6 cellular contexts compared by ENCODE assay signal in the genomic region with DNA sequence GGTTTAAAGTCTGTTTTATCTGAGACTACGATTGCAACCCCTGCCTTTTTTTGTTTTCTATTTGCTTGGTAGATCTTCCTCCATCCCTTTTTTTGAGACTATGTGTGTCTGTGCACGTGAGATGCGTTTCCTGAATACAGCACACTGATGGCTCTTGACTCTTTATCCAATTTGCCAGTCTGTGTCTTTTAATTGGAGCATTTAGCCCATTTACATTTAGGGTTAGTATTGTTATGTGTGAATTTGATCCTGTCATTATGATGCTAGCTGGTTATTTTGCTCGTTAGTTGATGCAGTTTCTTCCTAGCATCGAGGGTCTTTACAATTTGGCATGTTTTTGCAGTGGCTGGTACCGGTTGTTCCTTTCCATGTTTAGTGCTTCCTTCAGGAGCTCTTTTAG. TPM values are rescaled to one million over a fixed set of nuclear protein-coding genes. Genes with fewer than 3 reads are reported as not detected.
"Had no signal": no experiment of that assay in that cellular context is flagged by ENCODE, and none has a peak within 500 bp of the region (broad histone marks: within the 10 kb centered on the region; RNA-seq: fewer than 3 reads in every experiment).

No MANE protein-coding gene starts in this region.

RNA-seq across cellular contexts. Expression of gene SLAMF6, which starts 44.0 kb away (rescaled TPM):
- total RNA-seq: ascending aorta, astrocyte, bronchial epithelial cell, cardiac muscle cell, cerebellum, chondrocyte had no signal
- polyA plus RNA-seq: cardiac muscle cell had no signal
